Comparison of ENCODE assay signal across 10 cellular contexts in the genomic region with DNA sequence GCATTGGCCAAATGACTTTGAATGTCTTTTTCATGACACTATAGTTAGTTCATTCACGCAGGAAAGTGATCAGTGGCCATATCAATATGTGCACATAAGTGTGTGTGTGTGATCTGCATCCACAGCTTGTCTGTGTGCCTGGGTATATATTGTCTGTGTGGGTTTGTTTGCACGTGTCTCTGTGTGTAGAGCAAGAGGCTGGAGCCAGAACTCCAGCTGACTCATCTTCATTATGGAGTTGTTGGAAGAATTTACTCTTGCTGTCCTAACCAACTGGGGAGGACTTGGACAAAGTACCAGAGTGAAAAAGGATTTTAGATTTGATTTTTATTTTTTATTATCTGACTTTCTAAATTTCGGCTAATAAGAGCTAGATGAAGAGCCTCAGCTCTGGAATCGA.
DNase-seq lines count a peak whose midpoint lies in the region; ATAC-seq and TF ChIP-seq lines count a peak whose summit lies in the region.
"Had no signal": no experiment of that assay in that cellular context is flagged by ENCODE, and none has a peak within 500 bp of the region (broad histone marks: within the 10 kb centered on the region; RNA-seq: fewer than 3 reads in every experiment).

No MANE protein-coding gene starts in this region.

- H3K4me1 Mint-ChIP-seq in activated CD8-positive, alpha-beta T cell treated with anti-CD3 and anti-CD28 coated beads for 36 hours (ENCODE audit: low read depth), result no peaks in the 10 kb centered on the region
- H3K4me1 Mint-ChIP-seq: activated naive CD8-positive, alpha-beta T cell treated with anti-CD3 and anti-CD28 coated beads, Interleukin-2, amount 10 ng/mL, durations not matched to agents 7 days and 5 days had no signal

- H3K36me3 Mint-ChIP-seq in activated CD8-positive, alpha-beta T cell treated with anti-CD3 and anti-CD28 coated beads for 36 hours (ENCODE audit: low read depth), result no peaks in the 10 kb centered on the region
- H3K36me3 Mint-ChIP-seq: activated naive CD8-positive, alpha-beta T cell treated with anti-CD3 and anti-CD28 coated beads, Interleukin-2, amount 10 ng/mL, durations not matched to agents 7 days and 5 days had no signal

- no peaks in the 10 kb centered on the region for H3K9me3 ChIP-seq in uterus

- intact Hi-C loops in uterus (cut with DNase I; ENCODE audit: low total_unique reads), result no loop called here
- intact Hi-C loops in activated CD8-positive, alpha-beta T cell treated with anti-CD3 and anti-CD28 coated beads for 36 hours (cut with micrococcal nuclease), result no loop called here

- H3K4me3 ChIP-seq in cardiac fibroblast (replicated peaks in 1 of 2; ENCODE audit: low read depth in 2 of 2, low read length in 2 of 2), result no peak overlapping the region
- H3K4me3 ChIP-seq in uterus, result no peak overlapping the region

- no peaks in the 10 kb centered on the region for H3K36me3 ChIP-seq in uterus

- CTCF ChIA-PET in activated CD8-positive, alpha-beta T cell treated with anti-CD3 and anti-CD28 coated beads for 36 hours (lab: Charles Lee), result interaction anchor here (0.6 to 1.4 kb wide), 3 partner anchors 24 to 270 kb away, joined by 3 to 5 read pairs (median 3); no protein-coding TSS in a partner anchor

- POLR2A ChIA-PET in activated CD8-positive, alpha-beta T cell treated with anti-CD3 and anti-CD28 coated beads for 36 hours (lab: Charles Lee), result no interaction called here

- no peak overlapping the region for H3K27ac Mint-ChIP-seq in activated CD8-positive, alpha-beta T cell treated with anti-CD3 and anti-CD28 coated beads for 36 hours
- H3K27ac Mint-ChIP-seq: activated naive CD8-positive, alpha-beta T cell treated with anti-CD3 and anti-CD28 coated beads, Interleukin-2, amount 10 ng/mL, durations not matched to agents 7 days and 5 days had no signal

- H3K9me3 Mint-ChIP-seq in activated CD8-positive, alpha-beta T cell treated with anti-CD3 and anti-CD28 coated beads for 36 hours, result no peaks in the 10 kb centered on the region
- H3K9me3 Mint-ChIP-seq: activated naive CD8-positive, alpha-beta T cell treated with anti-CD3 and anti-CD28 coated beads, Interleukin-2, amount 10 ng/mL, durations not matched to agents 7 days and 5 days had no signal

- no peaks in the 10 kb centered on the region for H3K27me3 Mint-ChIP-seq in activated CD8-positive, alpha-beta T cell treated with anti-CD3 and anti-CD28 coated beads for 36 hours

- peaks cover 6 to 11% of the 10 kb centered on the region in 2 donors for H3K4me1 ChIP-seq in uterus

- TF ChIP-seq CTCF in cardiac fibroblast (IDR thresholded peaks at IDR 0.05; ENCODE audit: low read depth, low read length) (no peak), uterus (IDR thresholded peaks at IDR 0.05) (no peak)
- TF ChIP-seq CTCF in activated CD8-positive, alpha-beta T cell treated with anti-CD3 and anti-CD28 coated beads for 36 hours (IDR thresholded peaks at IDR 0.05), result no peak

- no peak for ATAC-seq in activated CD8-positive, alpha-beta T cell treated with anti-CD3 and anti-CD28 coated beads for 36 hours
- ATAC-seq in HG02870 (IDR thresholded peaks at IDR 0.05; ENCODE audit: unreplicated experiment), result no peak

- no peaks in the 10 kb centered on the region for H3K27me3 ChIP-seq in uterus

- TF ChIP-seq POLR2A in uterus (IDR thresholded peaks at IDR 0.05), result no peak

- peak overlapping the region; percentile 80 to 91 for H3K27ac ChIP-seq in uterus

- H3K4me3 Mint-ChIP-seq in activated CD8-positive, alpha-beta T cell treated with anti-CD3 and anti-CD28 coated beads for 36 hours, result no peak overlapping the region
- H3K4me3 Mint-ChIP-seq: activated naive CD8-positive, alpha-beta T cell treated with anti-CD3 and anti-CD28 coated beads, Interleukin-2, amount 10 ng/mL, durations not matched to agents 7 days and 5 days had no signal

- DNase-seq in LHCN-M2 (ENCODE audit: low read depth), result peak; percentile 39
- peak; percentile 46 to 59 for DNase-seq in cardiac fibroblast (ENCODE audit: low read depth in 2 of 2)
- peak; percentile 30 for DNase-seq in kidney tubule cell (ENCODE audit: low spot score)
- peak in 1 of 2 donors; percentile 62 for DNase-seq in uterus
- DNase-seq in OCI-M1 (lab: John Stamatoyannopoulos, UW), result no peak
- no peak for DNase-seq in activated CD8-positive, alpha-beta T cell treated with anti-CD3 and anti-CD28 coated beads for 36 hours
- DNase-seq: activated naive CD8-positive, alpha-beta T cell treated with anti-CD3 and anti-CD28 coated beads, Interleukin-2, amount 10 ng/mL, durations not matched to agents 7 days and 5 days; effector CD8-positive, alpha-beta T cell; right cardiac atrium had no signal

Comparison
In these comparisons a context has a peak if more than half of its experiments do, and no peak if none do; other contexts are left out.
1. DNase-seq: peak in LHCN-M2 (single experiment), cardiac fibroblast (2 of 2) and kidney tubule cell (single experiment); none in OCI-M1 (single experiment) and activated CD8-positive, alpha-beta T cell treated with anti-CD3 and anti-CD28 coated beads for 36 hours (single experiment).